In genomic region chr4:146338512-146338911, GRCh38 we compare ENCODE assay signal across 16 cellular contexts.
DNase-seq lines count a peak whose midpoint lies in the region; ATAC-seq, FAIRE-seq and TF ChIP-seq lines count a peak whose summit lies in the region.
"Had no signal": no experiment of that assay in that cellular context is flagged by ENCODE, and none has a peak within 500 bp of the region (broad histone marks: within the 10 kb centered on the region; RNA-seq: fewer than 3 reads in every experiment).

No MANE protein-coding gene starts in this region.

- no peaks in the 10 kb centered on the region for H3K27me3 Mint-ChIP-seq in activated CD4-positive, alpha-beta memory T cell treated with anti-CD3 and anti-CD28 coated beads for 36 hours
- H3K27me3 Mint-ChIP-seq: B cell, naive B cell had no signal

- H3K4me1 Mint-ChIP-seq in activated CD4-positive, alpha-beta memory T cell treated with anti-CD3 and anti-CD28 coated beads for 36 hours (ENCODE audit: low read depth): no peaks in the 10 kb centered on the region

- no peak overlapping the region for H3K4me3 Mint-ChIP-seq in activated CD4-positive, alpha-beta memory T cell treated with anti-CD3 and anti-CD28 coated beads for 36 hours
- H3K4me3 Mint-ChIP-seq: B cell, naive B cell had no signal

- H3K4me2 ChIP-seq in OCI-LY3 (ENCODE audit: low read length): no peak overlapping the region

- H3K36me3 Mint-ChIP-seq in activated CD4-positive, alpha-beta memory T cell treated with anti-CD3 and anti-CD28 coated beads for 36 hours: no peaks in the 10 kb centered on the region
- H3K36me3 Mint-ChIP-seq: naive B cell had no signal

- H3K27ac ChIP-seq in OCI-LY3 (ENCODE audit: low read length): no peak overlapping the region
- H3K27ac ChIP-seq: parathyroid adenoma had no signal

- no peak overlapping the region for H3K27ac Mint-ChIP-seq in activated CD4-positive, alpha-beta memory T cell treated with anti-CD3 and anti-CD28 coated beads for 36 hours
- H3K27ac Mint-ChIP-seq: B cell, naive B cell had no signal

- no peak for ATAC-seq in HG02840 (IDR thresholded peaks at IDR 0.05; ENCODE audit: low FRiP score, unreplicated experiment)

- H3K9me3 ChIP-seq in OCI-LY3 (ENCODE audit: insufficient read depth, low read length): no peaks in the 10 kb centered on the region

- peaks cover 13% of the 10 kb centered on the region for H3K4me1 ChIP-seq in OCI-LY3 (ENCODE audit: low read length)

- DNase-seq in AG09309 (ENCODE audit: low read depth) (no peak), GM18507 (ENCODE audit: extremely low spot score, insufficient read length, low read depth) (no peak), fibroblast of mammary gland (ENCODE audit: low read depth) (peak; percentile 23), anterior cingulate cortex (lab: John Stamatoyannopoulos, UW) (no peak), C1 segment of cervical spinal cord (lab: John Stamatoyannopoulos, UW) (no peak)
- DNase-seq in activated CD4-positive, alpha-beta memory T cell treated with anti-CD3 and anti-CD28 coated beads for 36 hours: no peak
- DNase-seq: amniotic stem cell; naive B cell; NCI-H446 treated with DMSO at 0.1 percent for 48 hours; stimulated activated CD4-positive, alpha-beta T cell treated with anti-CD3 and anti-CD28 coated beads, Interleukin-4, amount 100 ng/mL, for 24 hours; stimulated activated CD8-positive, alpha-beta memory T cell treated with anti-CD3 and anti-CD28 coated beads, Interleukin-4, amount 100 ng/mL, for 48 hours had no signal

- H3K9ac ChIP-seq in OCI-LY3 (ENCODE audit: low read length): no peak overlapping the region
- H3K9ac ChIP-seq: parathyroid adenoma had no signal

- no peaks in the 10 kb centered on the region for H4K20me1 ChIP-seq in OCI-LY3 (ENCODE audit: insufficient read depth, low read length)

- H3K9me3 Mint-ChIP-seq in activated CD4-positive, alpha-beta memory T cell treated with anti-CD3 and anti-CD28 coated beads for 36 hours: no peaks in the 10 kb centered on the region
- H3K9me3 Mint-ChIP-seq: naive B cell had no signal

- no peak overlapping the region for H2AFZ ChIP-seq in OCI-LY3 (ENCODE audit: low read depth, low read length)
- H2AFZ ChIP-seq: parathyroid adenoma had no signal

- no peaks in the 10 kb centered on the region for H3K36me3 ChIP-seq in OCI-LY3 (replicated peaks; ENCODE audit: low read depth, low read length)

- POLR2A ChIA-PET in activated CD4-positive, alpha-beta memory T cell treated with anti-CD3 and anti-CD28 coated beads for 36 hours (lab: Charles Lee): interaction anchor here (0.5 kb wide), 1 partner anchor 1218 kb away, joined by 4 read pairs; no protein-coding TSS in a partner anchor

- H3K4me3 ChIP-seq in AG09309 (ENCODE audit: control insufficient read depth, low read depth, low read length): no peak overlapping the region
- no peak overlapping the region for H3K4me3 ChIP-seq in OCI-LY3 (ENCODE audit: low read length)
- no peak overlapping the region for H3K4me3 ChIP-seq in fibroblast of mammary gland (ENCODE audit: control insufficient read depth, low read depth, low read length)

- FAIRE-seq in GM18507 (lab: Jason Lieb, UNC): peak; percentile 69
- FAIRE-seq: endometrium had no signal

- H3K79me2 ChIP-seq in OCI-LY3 (ENCODE audit: low read length): no peaks in the 10 kb centered on the region
- H3K79me2 ChIP-seq: parathyroid adenoma had no signal

- no peaks in the 10 kb centered on the region for H3K27me3 ChIP-seq in OCI-LY3 (ENCODE audit: low read depth, low read length)

- CTCF ChIA-PET in activated CD4-positive, alpha-beta memory T cell treated with anti-CD3 and anti-CD28 coated beads for 36 hours (lab: Charles Lee): interaction anchor here (1.5 kb wide), 1 partner anchor 759 kb away, joined by 6 read pairs; no protein-coding TSS in a partner anchor

- peak; percentile 6 for TF ChIP-seq CTCF in AG09309 (IDR thresholded peaks at IDR 0.05; ENCODE audit: control insufficient read depth, insufficient read depth, low read depth, low read length, missing control alignments)
- TF ChIP-seq CTCF in OCI-LY3 (IDR thresholded peaks at IDR 0.05; ENCODE audit: low read depth, low read length): peak; percentile 39; the same call in 1 of the 2 replicates
- TF ChIP-seq CTCF in fibroblast of mammary gland (conservative IDR thresholded peaks at IDR 0.05; ENCODE audit: control insufficient read depth, insufficient read depth, low read depth, low read length): no peak

- intact Hi-C loops in activated CD4-positive, alpha-beta memory T cell treated with anti-CD3 and anti-CD28 coated beads for 36 hours (cut with micrococcal nuclease): no loop called here
